Comparison of ENCODE assay signal across 15 cellular contexts in genomic region chr6:81808834-81809598, GRCh38. TPM values are rescaled to one million over a fixed set of nuclear protein-coding genes. Genes with fewer than 3 reads are reported as not detected.
DNase-seq lines count a peak whose midpoint lies in the region; ATAC-seq and TF ChIP-seq lines count a peak whose summit lies in the region.
"Had no signal": no experiment of that assay in that cellular context is flagged by ENCODE, and none has a peak within 500 bp of the region (broad histone marks: within the 10 kb centered on the region; RNA-seq: fewer than 3 reads in every experiment).

No MANE protein-coding gene starts in this region.

- H3K27me3 Mint-ChIP-seq in naive B cell, result peaks cover 0 to 1% (median 0%) of the 10 kb centered on the region in 3 donors

- in situ Hi-C loops in HAP-1 (cut with MboI; ENCODE audit: low sequenced_read_pairs), result no loop called here

- H3K27ac Mint-ChIP-seq in naive B cell, result peak overlapping the region; percentile 66 to 96 (median 90)
- H3K27ac Mint-ChIP-seq: effector memory CD8-positive, alpha-beta T cell had no signal

- intact Hi-C loops in esophagus muscularis mucosa (cut with DNase I), result no loop called here

- H3K9me3 ChIP-seq in esophagus muscularis mucosa, result no peaks in the 10 kb centered on the region
- H3K9me3 ChIP-seq in HAP-1, result no peaks in the 10 kb centered on the region

- peaks cover 15 to 40% (median 39%) of the 10 kb centered on the region in 3 donors for H3K4me1 Mint-ChIP-seq in naive B cell

- ATAC-seq in naive B cell (ENCODE audit: low read depth in 2 of 2), result peak; percentile 87 to 88
- ATAC-seq: effector memory CD8-positive, alpha-beta T cell; PC-3 had no signal

- WGBS in esophagus muscularis mucosa, result 16% methylated on average over 6 of the region's 6 CpGs

- DNase-seq in AML-193 (lab: John Stamatoyannopoulos, UW) (peak; percentile 96), NOMO-1 treated with DMSO at 0.1 percent for 48 hours (lab: John Stamatoyannopoulos, UW; ENCODE audit: unreplicated experiment) (peak; percentile 95), esophagus muscularis mucosa (ENCODE audit: extremely low spot score) (no peak), naive B cell (peak; percentile 25), D341Med (ENCODE audit: low spot score) (no peak), NCI-H2081 (lab: John Stamatoyannopoulos, UW) (no peak), HAP-1 (ENCODE audit: low spot score in 2 of 2) (no peak), GM20000 (ENCODE audit: low spot score) (no peak)
- DNase-seq: ACHN; activated CD4-positive, CD25-positive, alpha-beta regulatory T cell; effector memory CD8-positive, alpha-beta T cell; GM23248; NCI-H1417 treated with DMSO at 0.1 percent for 48 hours; PC-3; retina had no signal

- H3K4me1 ChIP-seq in esophagus muscularis mucosa, result peaks cover 10 to 18% (median 15%) of the 10 kb centered on the region in 4 donors
- no peaks in the 10 kb centered on the region for H3K4me1 ChIP-seq in HAP-1

- H3K36me3 ChIP-seq in esophagus muscularis mucosa (no peaks in the 10 kb centered on the region), HAP-1 (replicated peaks) (no peaks in the 10 kb centered on the region)

- TF ChIP-seq CTCF in esophagus muscularis mucosa (IDR thresholded peaks at IDR 0.05) (no peak), GM20000 (IDR thresholded peaks at IDR 0.05; ENCODE audit: extremely low read depth, missing control alignments) (no peak)

- H3K36me3 Mint-ChIP-seq in naive B cell, result no peaks in the 10 kb centered on the region

- H3K9me3 Mint-ChIP-seq in naive B cell, result no peaks in the 10 kb centered on the region
- H3K9me3 Mint-ChIP-seq: effector memory CD8-positive, alpha-beta T cell had no signal

- TF ChIP-seq POLR2A in esophagus muscularis mucosa (IDR thresholded peaks at IDR 0.05; ENCODE audit: low read depth), result no peak

- no peak for TF ChIP-seq EP300 in esophagus muscularis mucosa (IDR thresholded peaks at IDR 0.05)

- H3K4me3 Mint-ChIP-seq in naive B cell, result peak overlapping the region; percentile 72 to 94 (median 84)
- H3K4me3 Mint-ChIP-seq: effector memory CD8-positive, alpha-beta T cell had no signal

- peak overlapping the region; percentile 1 to 25 (median 12) for H3K27ac ChIP-seq in esophagus muscularis mucosa (replicated peaks in 1 of 4)
- H3K27ac ChIP-seq: GM23248 had no signal

- H3K27me3 ChIP-seq in esophagus muscularis mucosa (no peaks in the 10 kb centered on the region), HAP-1 (ENCODE audit: low read depth) (no peaks in the 10 kb centered on the region)

- H3K4me3 ChIP-seq in esophagus muscularis mucosa (peak overlapping the region; percentile 17 to 29 (median 22)), HAP-1 (no peak overlapping the region)
- H3K4me3 ChIP-seq: GM23248 had no signal

RNA-seq across cellular contexts. Expression of gene TENT5A, which starts 56.5 kb away (rescaled TPM):
- 10 to 100 TPM in 1 of 4 donors, 1 to 10 TPM in 3; 8.5 to 10.4 (median 9.6) TPM for total RNA-seq in esophagus muscularis mucosa
- 10 to 100 TPM in 5 of 6 donors, 1 to 10 TPM in 1; 8.4 to 16.7 (median 11.8) TPM for polyA plus RNA-seq in naive B cell (ENCODE audit: low read depth in 6 of 6)

Comparison
In these comparisons a context has a peak if more than half of its experiments do, and no peak if none do; other contexts are left out.
1. DNase-seq: peak in AML-193 (2 of 2), NOMO-1 treated with DMSO at 0.1 percent for 48 hours (single experiment) and naive B cell (single experiment); none in esophagus muscularis mucosa (single experiment), D341Med (single experiment), NCI-H2081 (0 of 2), HAP-1 (0 of 2) and GM20000 (single experiment).